Comparison of ENCODE assay signal across 34 cellular contexts in genomic region chr3:40978442-40978841, GRCh38.
"Had no signal": no experiment of that assay in that cellular context is flagged by ENCODE, and none has a peak within 500 bp of the region (broad histone marks: within the 10 kb centered on the region; RNA-seq: fewer than 3 reads in every experiment).

No MANE protein-coding gene starts in this region.

- H3K27ac Mint-ChIP-seq: activated naive CD4-positive, alpha-beta T cell treated with anti-CD3 and anti-CD28 coated beads for 36 hours; activated naive CD4-positive, alpha-beta T cell treated with anti-CD3 and anti-CD28 coated beads, Interleukin-2, amount 10 ng/mL, durations not matched to agents 7 days and 5 days; activated naive CD4-positive, alpha-beta T cell treated with anti-CD3 and anti-CD28 coated beads, Interleukin-2, amount 50 U/mL, for 24 hours; activated naive CD4-positive, alpha-beta T cell treated with anti-CD3 and anti-CD28 coated beads, Interleukin-2, amount 50 U/mL, for 72 hours; activated naive CD8-positive, alpha-beta T cell; activated naive CD8-positive, alpha-beta T cell treated with anti-CD3 and anti-CD28 coated beads for 36 hours; activated naive CD8-positive, alpha-beta T cell treated with anti-CD3 and anti-CD28 coated beads, Interleukin-2, amount 10 ng/mL, durations not matched to agents 7 days and 5 days; activated naive CD8-positive, alpha-beta T cell treated with anti-CD3 and anti-CD28 coated beads, Interleukin-2, amount 50 U/mL, for 24 hours; activated T-cell treated with anti-CD3 and anti-CD28 coated beads, Interleukin-2, amount 50 U/mL, for 24 hours; activated T-helper 1 cell treated with anti-CD3 and anti-CD28 coated beads, Interleukin-12 subunit alpha, Interleukin-12 subunit beta, Interleukin-2, Interleukin-4 antibody, amounts not matched to agents 30 ng/mL and 10 ng/mL and 1 ng/mL, durations not matched to agents 14 hours and 24 hours and 36 hours; activated T-helper 17 cell treated with anti-CD3 and anti-CD28 coated beads, Interleukin-2, amount 50 U/mL, for 72 hours; brain had no signal

- H3K36me3 Mint-ChIP-seq: activated naive CD4-positive, alpha-beta T cell treated with anti-CD3 and anti-CD28 coated beads, Interleukin-2, amount 10 ng/mL, durations not matched to agents 7 days and 5 days; activated naive CD4-positive, alpha-beta T cell treated with anti-CD3 and anti-CD28 coated beads, Interleukin-2, amount 50 U/mL, for 24 hours; activated naive CD8-positive, alpha-beta T cell; activated naive CD8-positive, alpha-beta T cell treated with anti-CD3 and anti-CD28 coated beads for 36 hours; activated naive CD8-positive, alpha-beta T cell treated with anti-CD3 and anti-CD28 coated beads, Interleukin-2, amount 10 ng/mL, durations not matched to agents 7 days and 5 days; brain had no signal

- H3K4me3 Mint-ChIP-seq: activated naive CD4-positive, alpha-beta T cell treated with anti-CD3 and anti-CD28 coated beads for 36 hours; activated naive CD4-positive, alpha-beta T cell treated with anti-CD3 and anti-CD28 coated beads, Interleukin-2, amount 10 ng/mL, durations not matched to agents 7 days and 5 days; activated naive CD4-positive, alpha-beta T cell treated with anti-CD3 and anti-CD28 coated beads, Interleukin-2, amount 50 U/mL, for 24 hours; activated naive CD8-positive, alpha-beta T cell; activated naive CD8-positive, alpha-beta T cell treated with anti-CD3 and anti-CD28 coated beads for 36 hours; activated naive CD8-positive, alpha-beta T cell treated with anti-CD3 and anti-CD28 coated beads, Interleukin-2, amount 10 ng/mL, durations not matched to agents 7 days and 5 days; activated naive CD8-positive, alpha-beta T cell treated with anti-CD3 and anti-CD28 coated beads, Interleukin-2, amount 50 U/mL, for 24 hours; activated T-cell treated with anti-CD3 and anti-CD28 coated beads, Interleukin-2, amount 50 U/mL, for 24 hours; activated T-cell treated with anti-CD3 and anti-CD28 coated beads, Interleukin-2, amount 50 U/mL, for 4 hours; activated T-cell treated with anti-CD3 and anti-CD28 coated beads, Interleukin-2, amount 50 U/mL, for 72 hours; activated T-helper 1 cell treated with anti-CD3 and anti-CD28 coated beads, Interleukin-12 subunit alpha, Interleukin-12 subunit beta, Interleukin-2, Interleukin-4 antibody, amounts not matched to agents 30 ng/mL and 10 ng/mL and 1 ng/mL, durations not matched to agents 14 hours and 24 hours and 36 hours; activated T-helper 17 cell treated with anti-CD3 and anti-CD28 coated beads, Interleukin-2, amount 50 U/mL, for 72 hours; brain; central memory CD8-positive, alpha-beta T cell had no signal

- DNase-seq: activated effector memory CD4-positive, alpha-beta T cell treated with anti-CD3 and anti-CD28 coated beads, Interleukin-2, amount 50 U/mL, for 16 hours; activated effector memory CD4-positive, alpha-beta T cell treated with Interleukin-2 at 50 U/mL for 16 hours; activated gamma-delta T cell; activated gamma-delta T cell treated with Interleukin-2 at 50 U/mL for 16 hours; activated naive CD4-positive, alpha-beta T cell; activated naive CD4-positive, alpha-beta T cell treated with anti-CD3 and anti-CD28 coated beads for 36 hours; activated naive CD4-positive, alpha-beta T cell treated with anti-CD3 and anti-CD28 coated beads, Interleukin-2, amount 10 ng/mL, durations not matched to agents 7 days and 5 days; activated naive CD4-positive, alpha-beta T cell treated with anti-CD3 and anti-CD28 coated beads, Interleukin-2, amount 50 U/mL, for 16 hours; activated naive CD4-positive, alpha-beta T cell treated with Interleukin-2 at 50 U/mL for 16 hours; activated naive CD8-positive, alpha-beta T cell treated with anti-CD3 and anti-CD28 coated beads for 36 hours; activated naive CD8-positive, alpha-beta T cell treated with anti-CD3 and anti-CD28 coated beads, Interleukin-2, amount 10 ng/mL, durations not matched to agents 7 days and 5 days; activated naive CD8-positive, alpha-beta T cell treated with anti-CD3 and anti-CD28 coated beads, Interleukin-2, amount 50 U/mL, for 24 hours; activated T-cell treated with anti-CD3 and anti-CD28 coated beads, Interleukin-2, amount 50 U/mL, for 1 hour; activated T-cell treated with anti-CD3 and anti-CD28 coated beads, Interleukin-2, amount 50 U/mL, for 24 hours; activated T-cell treated with anti-CD3 and anti-CD28 coated beads, Interleukin-2, amount 50 U/mL, for 4 hours; activated T-cell treated with anti-CD3 and anti-CD28 coated beads, Interleukin-2, amount 50 U/mL, for 48 hours; activated T-cell treated with anti-CD3 and anti-CD28 coated beads, Interleukin-2, amount 50 U/mL, for 72 hours; adrenal gland; amniotic stem cell; amygdala; anterior cingulate cortex; aorta; body of pancreas; brain microvascular endothelial cell; central memory CD4-positive, alpha-beta T cell; cerebellar nuclear complex had no signal

- ATAC-seq: activated naive CD4-positive, alpha-beta T cell treated with anti-CD3 and anti-CD28 coated beads, Interleukin-2, amount 50 U/mL, for 72 hours; activated naive CD8-positive, alpha-beta T cell treated with anti-CD3 and anti-CD28 coated beads, Interleukin-2, amount 50 U/mL, for 24 hours; activated T-cell treated with anti-CD3 and anti-CD28 coated beads, Interleukin-2, amount 50 U/mL, for 4 hours; activated T-cell treated with anti-CD3 and anti-CD28 coated beads, Interleukin-2, amount 50 U/mL, for 72 hours; activated T-helper 17 cell treated with anti-CD3 and anti-CD28 coated beads, Interleukin-2, amount 50 U/mL, for 72 hours; body of pancreas had no signal

- H3K4me1 Mint-ChIP-seq: activated T-helper 17 cell treated with anti-CD3 and anti-CD28 coated beads, Interleukin-2, amount 50 U/mL, for 72 hours; central memory CD8-positive, alpha-beta T cell had no signal

- H3K9me3 Mint-ChIP-seq: activated naive CD4-positive, alpha-beta T cell treated with anti-CD3 and anti-CD28 coated beads for 36 hours; activated naive CD4-positive, alpha-beta T cell treated with anti-CD3 and anti-CD28 coated beads, Interleukin-2, amount 10 ng/mL, durations not matched to agents 7 days and 5 days; activated naive CD4-positive, alpha-beta T cell treated with anti-CD3 and anti-CD28 coated beads, Interleukin-2, amount 50 U/mL, for 24 hours; activated naive CD4-positive, alpha-beta T cell treated with anti-CD3 and anti-CD28 coated beads, Interleukin-2, amount 50 U/mL, for 72 hours; activated naive CD8-positive, alpha-beta T cell treated with anti-CD3 and anti-CD28 coated beads for 36 hours; activated naive CD8-positive, alpha-beta T cell treated with anti-CD3 and anti-CD28 coated beads, Interleukin-2, amount 10 ng/mL, durations not matched to agents 7 days and 5 days; activated T-cell treated with anti-CD3 and anti-CD28 coated beads, Interleukin-2, amount 50 U/mL, for 24 hours; activated T-cell treated with anti-CD3 and anti-CD28 coated beads, Interleukin-2, amount 50 U/mL, for 4 hours; activated T-cell treated with anti-CD3 and anti-CD28 coated beads, Interleukin-2, amount 50 U/mL, for 72 hours; activated T-helper 1 cell treated with anti-CD3 and anti-CD28 coated beads, Interleukin-12 subunit alpha, Interleukin-12 subunit beta, Interleukin-2, Interleukin-4 antibody, amounts not matched to agents 30 ng/mL and 10 ng/mL and 1 ng/mL, durations not matched to agents 14 hours and 24 hours and 36 hours; activated T-helper 17 cell treated with anti-CD3 and anti-CD28 coated beads, Interleukin-2, amount 50 U/mL, for 72 hours; activated T-helper 2 cell treated with anti-CD3 and anti-CD28 coated beads, Interferon-gamma antibody, Interleukin-2, Interleukin-4, amounts not matched to agents 10 μg/mL and 5 μg/mL and 100 μg/mL, durations not matched to agents 14 hours and 24 hours and 36 hours; brain; central memory CD8-positive, alpha-beta T cell had no signal
